ENCODE assay signal across 28 cellular contexts in genomic region chr1:103424645-103425044, GRCh38.
"Had no signal": no experiment of that assay in that cellular context is flagged by ENCODE, and none has a peak within 500 bp of the region (broad histone marks: within the 10 kb centered on the region; RNA-seq: fewer than 3 reads in every experiment).

No MANE protein-coding gene starts in this region.

- H3K36me3 ChIP-seq: colonic mucosa, gastroesophageal sphincter, heart left ventricle, left lung, right atrium auricular region, sigmoid colon, suprapubic skin, vagina had no signal

- H3K9me3 ChIP-seq: colonic mucosa, gastroesophageal sphincter, left lung, mucosa of descending colon, right atrium auricular region, sigmoid colon, suprapubic skin, vagina had no signal

- H3K9me3 Mint-ChIP-seq: endodermal cell had no signal

- H3K4me1 ChIP-seq: colonic mucosa, foreskin keratinocyte, gastroesophageal sphincter, heart left ventricle, left lung, parathyroid adenoma, right atrium auricular region, sigmoid colon, suprapubic skin, vagina had no signal

- ATAC-seq: esophagus mucosa; foreskin keratinocyte; gastroesophageal sphincter; heart left ventricle; left lung; mucosa of descending colon; natural killer cell treated with Interleukin-12 subunit alpha and Interleukin-12 subunit beta and Interleukin-15 and Interleukin-18, amount 100 ng/mL, for 72 hours; stimulated activated naive B cell treated with anti-CD40 and anti-IgM and Interleukin-4, amounts not matched to agents 10 μg/mL and 1 μg/mL and 100 μg/mL, for 72 hours had no signal

- H2AFZ ChIP-seq: hepatocyte, parathyroid adenoma had no signal

- H3K4me3 Mint-ChIP-seq: dendritic cell treated with granulocyte-macrophage colony-stimulating factor and Interleukin-4, amounts not matched to agents 40 ng/mL and 50 ng/mL, for 4 days; endodermal cell; mesothelial cell of epicardium; naive B cell; natural killer cell treated with Interleukin-12 subunit alpha and Interleukin-12 subunit beta and Interleukin-15 and Interleukin-18, amount 100 ng/mL, for 72 hours; neural crest cell; stimulated activated naive B cell treated with anti-CD40 and anti-IgM and Interleukin-4, amounts not matched to agents 10 μg/mL and 1 μg/mL and 100 μg/mL, for 72 hours; stimulated activated naive CD8-positive, alpha-beta T cell treated with anti-CD3 and anti-CD28 coated beads, Interleukin-15, Interleukin-2, amounts not matched to agents 100 ng/mL and 50 ng/mL, for 24 hours had no signal

- H3K4me3 ChIP-seq: colonic mucosa, gastroesophageal sphincter, heart left ventricle, hepatocyte, left lung, mucosa of descending colon, right atrium auricular region, sigmoid colon, suprapubic skin, vagina had no signal

- H3K27me3 ChIP-seq: colonic mucosa, foreskin keratinocyte, gastroesophageal sphincter, heart left ventricle, hepatocyte, left lung, right atrium auricular region, sigmoid colon, suprapubic skin, vagina had no signal

- H3K9ac ChIP-seq: parathyroid adenoma had no signal

- H3K27me3 Mint-ChIP-seq: dendritic cell treated with granulocyte-macrophage colony-stimulating factor and Interleukin-4, amounts not matched to agents 40 ng/mL and 50 ng/mL, for 4 days; naive B cell; natural killer cell treated with Interleukin-12 subunit alpha and Interleukin-12 subunit beta and Interleukin-15 and Interleukin-18, amount 100 ng/mL, for 72 hours; progenitor cell of endocrine pancreas; stimulated activated naive B cell treated with anti-CD40 and anti-IgM and Interleukin-4, amounts not matched to agents 10 μg/mL and 1 μg/mL and 100 μg/mL, for 72 hours; stimulated activated naive CD8-positive, alpha-beta T cell treated with anti-CD3 and anti-CD28 coated beads, Interleukin-15, Interleukin-2, amounts not matched to agents 100 ng/mL and 50 ng/mL, for 24 hours had no signal

- H3K27ac Mint-ChIP-seq: dendritic cell treated with granulocyte-macrophage colony-stimulating factor and Interleukin-4, amounts not matched to agents 40 ng/mL and 50 ng/mL, for 4 days; endodermal cell; mesothelial cell of epicardium; naive B cell; natural killer cell treated with Interleukin-12 subunit alpha and Interleukin-12 subunit beta and Interleukin-15 and Interleukin-18, amount 100 ng/mL, for 72 hours; progenitor cell of endocrine pancreas; stimulated activated naive B cell treated with anti-CD40 and anti-IgM and Interleukin-4, amounts not matched to agents 10 μg/mL and 1 μg/mL and 100 μg/mL, for 72 hours; stimulated activated naive CD8-positive, alpha-beta T cell treated with anti-CD3 and anti-CD28 coated beads, Interleukin-15, Interleukin-2, amounts not matched to agents 100 ng/mL and 50 ng/mL, for 24 hours had no signal

- H3K36me3 Mint-ChIP-seq: mesothelial cell of epicardium; naive B cell; natural killer cell treated with Interleukin-12 subunit alpha and Interleukin-12 subunit beta and Interleukin-15 and Interleukin-18, amount 100 ng/mL, for 72 hours; stimulated activated naive B cell treated with anti-CD40 and anti-IgM and Interleukin-4, amounts not matched to agents 10 μg/mL and 1 μg/mL and 100 μg/mL, for 72 hours had no signal

- DNase-seq: colonic mucosa; effector CD8-positive, alpha-beta T cell; endodermal cell; foreskin keratinocyte; heart left ventricle; left cardiac atrium; left lung; mesenchymal stem cell; mucosa of descending colon; naive B cell; sigmoid colon; stimulated activated CD4-positive, alpha-beta T cell treated with anti-CD3 and anti-CD28 coated beads, Interleukin-4, amount 100 ng/mL, for 4 hours; stimulated activated naive B cell treated with anti-CD40 and anti-IgM and Interleukin-4, amounts not matched to agents 10 μg/mL and 1 μg/mL and 100 μg/mL, for 72 hours; trophoblast cell had no signal

- H3K27ac ChIP-seq: colonic mucosa, epithelial cell of prostate, foreskin keratinocyte, gastroesophageal sphincter, heart left ventricle, hepatocyte, left lung, parathyroid adenoma, right atrium auricular region, sigmoid colon, suprapubic skin, vagina had no signal

- H3K79me2 ChIP-seq: hepatocyte, parathyroid adenoma had no signal

- H3K4me2 ChIP-seq: hepatocyte had no signal

- H3K4me1 Mint-ChIP-seq: endodermal cell; mesothelial cell of epicardium; naive B cell; neural crest cell; stimulated activated naive B cell treated with anti-CD40 and anti-IgM and Interleukin-4, amounts not matched to agents 10 μg/mL and 1 μg/mL and 100 μg/mL, for 72 hours had no signal
